Comparison of ENCODE assay signal across 30 cellular contexts in genomic region chr2:195795879-195796278, GRCh38.
"Had no signal": no experiment of that assay in that cellular context is flagged by ENCODE, and none has a peak within 500 bp of the region (broad histone marks: within the 10 kb centered on the region; RNA-seq: fewer than 3 reads in every experiment).

No MANE protein-coding gene starts in this region.

- FAIRE-seq: astrocyte, RCC 7860 had no signal

- H3K4me3 ChIP-seq: cardiac muscle cell, MG63 had no signal

- H3K36me3 ChIP-seq: brain microvascular endothelial cell, cardiac muscle cell, MG63 had no signal

- DNase-seq: activated CD4-positive, alpha-beta T cell treated with anti-CD3 and anti-CD28 coated beads for 48 hours; activated CD4-positive, alpha-beta T cell treated with anti-CD3 and anti-CD28 coated beads, Interleukin-2, amount 50 U/mL, for 48 hours; activated CD4-positive, CD25-positive, alpha-beta regulatory T cell treated with anti-CD3 and anti-CD28 coated beads, Interleukin-2, amount 50 U/mL, for 72 hours; activated CD8-positive, alpha-beta memory T cell treated with anti-CD3 and anti-CD28 coated beads, Interleukin-2, amount 10 ng/mL, durations not matched to agents 7 days and 5 days; activated effector memory CD4-positive, alpha-beta T cell treated with Interleukin-2 at 50 U/mL for 16 hours; activated naive CD4-positive, alpha-beta T cell treated with Interleukin-2 at 50 U/mL for 16 hours; activated T-cell treated with anti-CD3 and anti-CD28 coated beads, Interleukin-2, amount 50 U/mL, for 24 hours; amygdala; brain microvascular endothelial cell; MG63; MV-4-11; NCI-H1092 treated with DMSO at 0.1 percent for 48 hours; NCI-H1417 treated with DMSO at 0.1 percent for 48 hours; NCI-H1694; NCI-H2029; NCI-H2107; NCI-H2227 treated with DMSO at 0.1 percent for 48 hours; NCI-H446 treated with DMSO at 0.1 percent for 48 hours; NCI-H524 treated with DMSO at 0.1 percent for 48 hours; NCI-H774; NK-92 treated with Interleukin-12 subunit alpha and Interleukin-12 subunit beta, amount 100 ng/mL, for 24 hours; SHP77 treated with DMSO at 0.1 percent for 48 hours; T-helper 17 cell; T-helper 9 cell had no signal

- ATAC-seq: activated CD8-positive, alpha-beta memory T cell treated with anti-CD3 and anti-CD28 coated beads, Interleukin-2, amount 10 ng/mL, durations not matched to agents 7 days and 5 days; activated naive CD4-positive, alpha-beta T cell treated with anti-CD3 and anti-CD28 coated beads, Interleukin-2, amount 50 U/mL, for 72 hours; T-helper 17 cell; WTC11 had no signal

- H3K27me3 ChIP-seq: brain microvascular endothelial cell, cardiac muscle cell, MG63 had no signal

- H3K27ac ChIP-seq: brain microvascular endothelial cell, cardiac muscle cell, KMS-11 had no signal
